15 cellular contexts compared by ENCODE assay signal in genomic region chr4:186247062-186247752, GRCh38. TPM values are rescaled to one million over a fixed set of nuclear protein-coding genes. Genes with fewer than 3 reads are reported as not detected.
"Had no signal": no experiment of that assay in that cellular context is flagged by ENCODE, and none has a peak within 500 bp of the region (broad histone marks: within the 10 kb centered on the region; RNA-seq: fewer than 3 reads in every experiment).

No MANE protein-coding gene starts in this region.

RNA-seq across cellular contexts. Expression of gene F11, which starts 18.8 kb away (rescaled TPM):
- total RNA-seq: activated CD4-positive, alpha-beta memory T cell treated with anti-CD3 and anti-CD28 coated beads for 36 hours; activated CD4-positive, alpha-beta T cell treated with anti-CD3 and anti-CD28 coated beads for 36 hours; activated CD4-positive, alpha-beta T cell treated with anti-CD3 and anti-CD28 coated beads, Interleukin-2, amount 10 ng/mL, durations not matched to agents 24 days and 14 days; activated CD8-positive, alpha-beta memory T cell treated with anti-CD3 and anti-CD28 coated beads for 36 hours; activated CD8-positive, alpha-beta memory T cell treated with anti-CD3 and anti-CD28 coated beads, Interleukin-2, amount 10 ng/mL, durations not matched to agents 7 days and 5 days; activated CD8-positive, alpha-beta T cell treated with anti-CD3 and anti-CD28 coated beads, Interleukin-2, amount 10 ng/mL, durations not matched to agents 7 days and 5 days; activated naive CD4-positive, alpha-beta T cell treated with anti-CD3 and anti-CD28 coated beads for 36 hours; activated naive CD8-positive, alpha-beta T cell treated with anti-CD3 and anti-CD28 coated beads for 36 hours; activated T-helper 1 cell treated with anti-CD3 and anti-CD28 coated beads, Interleukin-12 subunit alpha, Interleukin-12 subunit beta, Interleukin-2, Interleukin-4 antibody, amounts not matched to agents 30 ng/mL and 10 ng/mL and 1 ng/mL, durations not matched to agents 14 hours and 24 hours and 36 hours; activated T-helper 2 cell treated with anti-CD3 and anti-CD28 coated beads, Interferon-gamma antibody, Interleukin-2, Interleukin-4, amounts not matched to agents 10 μg/mL and 5 μg/mL and 100 μg/mL, durations not matched to agents 14 hours and 24 hours and 36 hours; chondrocyte; dermis blood vessel endothelial cell; esophagus muscularis mucosa; foreskin keratinocyte; T-helper 17 cell had no signal
- polyA plus RNA-seq: foreskin keratinocyte had no signal

RNA-seq across cellular contexts. Expression of gene KLKB1, which starts 19.9 kb away (rescaled TPM):
- total RNA-seq: activated CD4-positive, alpha-beta memory T cell treated with anti-CD3 and anti-CD28 coated beads for 36 hours; activated CD4-positive, alpha-beta T cell treated with anti-CD3 and anti-CD28 coated beads for 36 hours; activated CD8-positive, alpha-beta memory T cell treated with anti-CD3 and anti-CD28 coated beads for 36 hours; activated naive CD4-positive, alpha-beta T cell treated with anti-CD3 and anti-CD28 coated beads for 36 hours; activated naive CD8-positive, alpha-beta T cell treated with anti-CD3 and anti-CD28 coated beads for 36 hours; activated T-helper 1 cell treated with anti-CD3 and anti-CD28 coated beads, Interleukin-12 subunit alpha, Interleukin-12 subunit beta, Interleukin-2, Interleukin-4 antibody, amounts not matched to agents 30 ng/mL and 10 ng/mL and 1 ng/mL, durations not matched to agents 14 hours and 24 hours and 36 hours; activated T-helper 2 cell treated with anti-CD3 and anti-CD28 coated beads, Interferon-gamma antibody, Interleukin-2, Interleukin-4, amounts not matched to agents 10 μg/mL and 5 μg/mL and 100 μg/mL, durations not matched to agents 14 hours and 24 hours and 36 hours; foreskin keratinocyte had no signal
- polyA plus RNA-seq: foreskin keratinocyte had no signal
